ENCODE assay signal across 15 cellular contexts in genomic region chr9:107131108-107131799, GRCh38.
A peak's percentile ranks its signal among the peaks of the same experiment; 100 is the strongest.
DNase-seq lines count a peak whose midpoint lies in the region; ATAC-seq and TF ChIP-seq lines count a peak whose summit lies in the region.
"Had no signal": no experiment of that assay in that cellular context is flagged by ENCODE, and none has a peak within 500 bp of the region (broad histone marks: within the 10 kb centered on the region; RNA-seq: fewer than 3 reads in every experiment).

No MANE protein-coding gene starts in this region.

- H3K4me3 ChIP-seq in neural progenitor cell: no peak overlapping the region
- H3K4me3 ChIP-seq: heart right ventricle had no signal

- H3K4me2 ChIP-seq in neural progenitor cell: peak overlapping the region; percentile 37

- peak overlapping the region; percentile 92 for H3K27ac Mint-ChIP-seq in neural progenitor cell

- no peaks in the 10 kb centered on the region for H3K9me3 Mint-ChIP-seq in neural progenitor cell

- H2AFZ ChIP-seq in neural progenitor cell (replicated peaks): no peak overlapping the region

- H3K79me2 ChIP-seq in neural progenitor cell (ENCODE audit: low read depth): no peaks in the 10 kb centered on the region

- H3K4me1 ChIP-seq in neural progenitor cell: peaks cover 38% of the 10 kb centered on the region
- H3K4me1 ChIP-seq: heart right ventricle had no signal

- no peaks in the 10 kb centered on the region for H3K27me3 ChIP-seq in neural progenitor cell

- H3K9ac ChIP-seq in neural progenitor cell: no peak overlapping the region

- H3K36me3 ChIP-seq in neural progenitor cell: no peaks in the 10 kb centered on the region
- H3K36me3 ChIP-seq: heart right ventricle had no signal

- ATAC-seq in GM18505 (IDR thresholded peaks at IDR 0.05; ENCODE audit: unreplicated experiment) (no peak), GM21390 (IDR thresholded peaks at IDR 0.05; ENCODE audit: unreplicated experiment) (no peak), HG03175 (IDR thresholded peaks at IDR 0.05; ENCODE audit: unreplicated experiment) (no peak)
- ATAC-seq: HepG2; stimulated activated naive CD8-positive, alpha-beta T cell treated with anti-CD3 and anti-CD28 coated beads, Interleukin-15, Interleukin-2, amounts not matched to agents 100 U/mL and 50 U/mL, for 24 hours had no signal

- no peaks in the 10 kb centered on the region for H3K36me3 Mint-ChIP-seq in neural progenitor cell

- no peaks in the 10 kb centered on the region for H3K9me3 ChIP-seq in neural progenitor cell (ENCODE audit: low read depth)
- H3K9me3 ChIP-seq: heart right ventricle had no signal

- peaks cover 29% of the 10 kb centered on the region for H3F3A ChIP-seq in neural progenitor cell (ENCODE audit: low read depth)

- no peaks in the 10 kb centered on the region for H4K20me1 ChIP-seq in neural progenitor cell (ENCODE audit: low read depth)

- H3K4me1 Mint-ChIP-seq in neural progenitor cell: peaks cover 27% of the 10 kb centered on the region

- DNase-seq in DMS79 treated with DMSO at 0.1 percent for 48 hours (lab: John Stamatoyannopoulos, UW) (peak; percentile 51), NCI-H1417 treated with DMSO at 0.1 percent for 48 hours (lab: John Stamatoyannopoulos, UW) (peak; percentile 27), SW480 (ENCODE audit: low spot score) (peak; percentile 88), neural progenitor cell (ENCODE audit: low spot score) (peak; percentile 71)
- no peak for DNase-seq in effector CD4-positive, alpha-beta T cell
- DNase-seq: activated T-cell treated with anti-CD3 and anti-CD28 coated beads, Interleukin-2, amount 50 U/mL, for 1 hour; heart right ventricle; NCI-H2029 treated with DMSO at 0.1 percent for 48 hours; SHP77; stimulated activated CD4-positive, alpha-beta T cell treated with anti-CD3 and anti-CD28 coated beads, Interleukin-4, amount 100 ng/mL, for 1 hour; stimulated activated naive CD8-positive, alpha-beta T cell treated with anti-CD3 and anti-CD28 coated beads, Interleukin-15, Interleukin-2, amounts not matched to agents 100 U/mL and 50 U/mL, for 24 hours had no signal

- TF ChIP-seq POLR2A in GM18505 (IDR thresholded peaks at IDR 0.05; ENCODE audit: borderline replicate concordance, extremely low read depth, insufficient read depth, insufficient read length): no peak

- no peak overlapping the region for H3K4me3 Mint-ChIP-seq in neural progenitor cell

- TF ChIP-seq CTCF in neural progenitor cell (IDR thresholded peaks at IDR 0.05): no peak

- H3K27me3 Mint-ChIP-seq in neural progenitor cell (ENCODE audit: insufficient read depth, low read depth): peaks cover 2% of the 10 kb centered on the region

- H3K27ac ChIP-seq in neural progenitor cell: peak overlapping the region; percentile 65
- H3K27ac ChIP-seq: heart right ventricle had no signal
